Comparison of ENCODE assay signal across 7 cellular contexts in genomic region chr12:42145552-42146215, GRCh38. TPM values are rescaled to one million over a fixed set of nuclear protein-coding genes. Genes with fewer than 3 reads are reported as not detected.
A peak's percentile ranks its signal among the peaks of the same experiment; 100 is the strongest.
DNase-seq lines count a peak whose midpoint lies in the region; ATAC-seq, FAIRE-seq and TF ChIP-seq lines count a peak whose summit lies in the region.

No MANE protein-coding gene starts in this region.

- no peak overlapping the region for H3K27ac ChIP-seq in duodenal mucosa (ENCODE audit: low read depth, low read length)

- H3K4me1 ChIP-seq in duodenal mucosa (ENCODE audit: control insufficient read depth in 1 of 2, insufficient read depth in 2 of 2, low read length in 2 of 2), result peaks cover 20 to 23% of the 10 kb centered on the region in 2 donors

- peak overlapping the region; percentile 74 for H3K4me3 Mint-ChIP-seq in osteocyte (ENCODE audit: unreplicated experiment)

- H3K27ac Mint-ChIP-seq in osteocyte (ENCODE audit: unreplicated experiment), result peak overlapping the region; percentile 76

- no peaks in the 10 kb centered on the region for H3K9me3 Mint-ChIP-seq in osteocyte (ENCODE audit: unreplicated experiment)

- no peaks in the 10 kb centered on the region for H3K27me3 ChIP-seq in duodenal mucosa (ENCODE audit: control insufficient read depth in 1 of 2, insufficient read depth in 2 of 2, low read length in 2 of 2)

- no peak overlapping the region for H3K9ac ChIP-seq in duodenal mucosa (ENCODE audit: low read depth in 1 of 2, low read length in 2 of 2)

- TF ChIP-seq CTCF in GM12864 (IDR thresholded peaks at IDR 0.05; ENCODE audit: low read depth, low read length, missing control alignments), result no peak
- TF ChIP-seq CTCF in osteocyte (IDR thresholded peaks at IDR 0.05), result no peak

- no peaks in the 10 kb centered on the region for H3K27me3 Mint-ChIP-seq in osteocyte (ENCODE audit: unreplicated experiment)

- ATAC-seq in GM18858 (IDR thresholded peaks at IDR 0.05; ENCODE audit: unreplicated experiment), result no peak

- no peaks in the 10 kb centered on the region for H3K36me3 Mint-ChIP-seq in osteocyte (ENCODE audit: unreplicated experiment)

- peak overlapping the region; percentile 90 for H3K4me3 ChIP-seq in GM12864 (ENCODE audit: low read depth, low read length)
- peak overlapping the region; percentile 77 to 79 for H3K4me3 ChIP-seq in duodenal mucosa (ENCODE audit: low read depth in 1 of 2, low read length in 2 of 2)

- H3K36me3 ChIP-seq in duodenal mucosa (ENCODE audit: control insufficient read depth in 1 of 2, insufficient read depth in 2 of 2, low read length in 2 of 2), result no peaks in the 10 kb centered on the region

- no peak for FAIRE-seq in RCC 7860 (lab: Jason Lieb, UNC)

- H3K4me1 Mint-ChIP-seq in osteocyte (ENCODE audit: unreplicated experiment), result peaks cover 23% of the 10 kb centered on the region

- H3K9me3 ChIP-seq in duodenal mucosa (ENCODE audit: control insufficient read depth in 1 of 2, low read length in 2 of 2), result no peaks in the 10 kb centered on the region

- DNase-seq in GM12864 (ENCODE audit: low read depth) (no peak), NCI-H1930 (lab: John Stamatoyannopoulos, UW) (peak; percentile 47 to 60), osteocyte (ENCODE audit: extremely low spot score, unreplicated experiment) (no peak), NCI-H524 treated with DMSO at 0.1 percent for 48 hours (lab: John Stamatoyannopoulos, UW) (no peak), RCC 7860 (ENCODE audit: low spot score) (no peak)

RNA-seq across cellular contexts. Expression of gene GXYLT1, which starts 1.0 kb away (rescaled TPM):
- 8.5 and 9.9 TPM in 2 replicates for total RNA-seq in osteocyte

Comparison
In these comparisons a context has a peak if more than half of its experiments do, and no peak if none do; other contexts are left out.
1. DNase-seq: peak in NCI-H1930 (2 of 2); none in GM12864 (single experiment), osteocyte (single experiment), NCI-H524 treated with DMSO at 0.1 percent for 48 hours (single experiment) and RCC 7860 (single experiment).